15 cellular contexts compared by ENCODE assay signal in genomic region chr4:89878611-89879010, GRCh38. TPM values are rescaled to one million over a fixed set of nuclear protein-coding genes. Genes with fewer than 3 reads are reported as not detected.
"Had no signal": no experiment of that assay in that cellular context is flagged by ENCODE, and none has a peak within 500 bp of the region (broad histone marks: within the 10 kb centered on the region; RNA-seq: fewer than 3 reads in every experiment).

No MANE protein-coding gene starts in this region.

- H3K27ac ChIP-seq: body of pancreas, foreskin keratinocyte, prostate gland, sigmoid colon, transverse colon had no signal

- H3K36me3 Mint-ChIP-seq: naive thymus-derived CD4-positive, alpha-beta T cell had no signal

- H3K4me1 ChIP-seq: body of pancreas, foreskin keratinocyte, prostate gland, sigmoid colon, transverse colon had no signal

- DNase-seq: activated CD4-positive, alpha-beta T cell treated with anti-CD3 and anti-CD28 coated beads, Interleukin-2, amount 50 U/mL, for 1 hour; activated CD4-positive, CD25-positive, alpha-beta regulatory T cell; activated naive CD4-positive, alpha-beta T cell treated with anti-CD3 and anti-CD28 coated beads, Interleukin-2, amount 50 U/mL, for 16 hours; amniotic stem cell; central memory CD4-positive, alpha-beta T cell; foreskin keratinocyte; left colon; naive thymus-derived CD4-positive, alpha-beta T cell; sigmoid colon; stimulated activated naive CD4-positive, alpha-beta T cell; substantia nigra; T-helper 17 cell; transverse colon had no signal

- H3K4me3 Mint-ChIP-seq: naive thymus-derived CD4-positive, alpha-beta T cell; T-helper 17 cell had no signal

- H3K36me3 ChIP-seq: prostate gland, sigmoid colon, transverse colon had no signal

- H3K9me3 Mint-ChIP-seq: naive thymus-derived CD4-positive, alpha-beta T cell had no signal

- H3K4me3 ChIP-seq: body of pancreas, prostate gland, sigmoid colon, transverse colon had no signal

- H3K27me3 ChIP-seq: body of pancreas, sigmoid colon, transverse colon had no signal

- H3K27ac Mint-ChIP-seq: naive thymus-derived CD4-positive, alpha-beta T cell; T-helper 17 cell had no signal

- ATAC-seq: body of pancreas; foreskin keratinocyte; left colon; naive thymus-derived CD4-positive, alpha-beta T cell; T-helper 17 cell had no signal

- H3K9me3 ChIP-seq: body of pancreas, prostate gland, sigmoid colon, transverse colon had no signal

RNA-seq across cellular contexts. Expression of gene MMRN1, which starts 16.0 kb away (rescaled TPM):
- total RNA-seq: foreskin keratinocyte had no signal
- polyA plus RNA-seq: foreskin keratinocyte had no signal
